ENCODE assay signal across 9 cellular contexts in genomic region chr17:76493505-76494167, GRCh38. TPM values are rescaled to one million over a fixed set of nuclear protein-coding genes. Genes with fewer than 3 reads are reported as not detected.
A peak's percentile ranks its signal among the peaks of the same experiment; 100 is the strongest.
DNase-seq lines count a peak whose midpoint lies in the region; ATAC-seq, FAIRE-seq and TF ChIP-seq lines count a peak whose summit lies in the region.
"Had no signal": no experiment of that assay in that cellular context is flagged by ENCODE, and none has a peak within 500 bp of the region (broad histone marks: within the 10 kb centered on the region; RNA-seq: fewer than 3 reads in every experiment).

No MANE protein-coding gene starts in this region.

- no peak for TF ChIP-seq CTCF in smooth muscle cell (IDR thresholded peaks at IDR 0.05; ENCODE audit: borderline replicate concordance, insufficient read depth, poor library complexity, severe bottlenecking)
- no peak for TF ChIP-seq CTCF in WTC11 (IDR thresholded peaks at IDR 0.05)

- CTCF ChIA-PET in WTC11 (lab: Charles Lee) = interaction anchor here (0.5 to 2.9 kb wide), 17 partner anchors 10 to 589 kb away, joined by 3 to 16 read pairs (median 5); partner anchors contain the start of genes AANAT, MRPL38 and UBE2O

- no peaks in the 10 kb centered on the region for H3K9me3 Mint-ChIP-seq in effector memory CD8-positive, alpha-beta T cell
- H3K9me3 Mint-ChIP-seq in WTC11 = no peaks in the 10 kb centered on the region

- H3K27ac Mint-ChIP-seq in effector memory CD8-positive, alpha-beta T cell = peak overlapping the region; percentile 95 to 98
- H3K27ac Mint-ChIP-seq in WTC11 = no peak overlapping the region

- peak overlapping the region; percentile 38 for H3K27ac ChIP-seq in smooth muscle cell (ENCODE audit: low read depth)

- H4K20me1 ChIP-seq in smooth muscle cell (ENCODE audit: low read depth) = peaks cover 31% of the 10 kb centered on the region

- peak overlapping the region; percentile 88 to 94 for H3K4me3 Mint-ChIP-seq in effector memory CD8-positive, alpha-beta T cell
- no peak overlapping the region for H3K4me3 Mint-ChIP-seq in WTC11

- H3K9ac ChIP-seq in NT2/D1 (ENCODE audit: insufficient read length, low read depth) (peak overlapping the region; percentile 16), smooth muscle cell (ENCODE audit: low read depth) (peak overlapping the region; percentile 21)

- H3K4me1 ChIP-seq in NT2/D1 (ENCODE audit: insufficient read depth, insufficient read length) = peaks cover 29% of the 10 kb centered on the region
- peaks cover 9% of the 10 kb centered on the region for H3K4me1 ChIP-seq in smooth muscle cell (ENCODE audit: low read depth)

- no peak for TF ChIP-seq POLR2A in GM12891 (IDR thresholded peaks at IDR 0.05; ENCODE audit: low read depth, low read length)

- no peaks in the 10 kb centered on the region for H3F3A ChIP-seq in smooth muscle cell (ENCODE audit: low read depth)

- H3K36me3 ChIP-seq in NT2/D1 (ENCODE audit: insufficient read depth, insufficient read length, low read length) (peaks cover 33% of the 10 kb centered on the region), smooth muscle cell (ENCODE audit: low read depth) (no peaks in the 10 kb centered on the region)

- peaks cover 18% of the 10 kb centered on the region for H3K36me3 Mint-ChIP-seq in effector memory CD8-positive, alpha-beta T cell (ENCODE audit: insufficient read depth)
- no peaks in the 10 kb centered on the region for H3K36me3 Mint-ChIP-seq in WTC11

- FAIRE-seq in GM12891 (lab: Jason Lieb, UNC) = no peak

- no peaks in the 10 kb centered on the region for H3K27me3 Mint-ChIP-seq in effector memory CD8-positive, alpha-beta T cell
- H3K27me3 Mint-ChIP-seq in WTC11 (ENCODE audit: low read depth) = no peaks in the 10 kb centered on the region

- peaks cover 64 to 75% of the 10 kb centered on the region in 2 donors for H3K4me1 Mint-ChIP-seq in effector memory CD8-positive, alpha-beta T cell (ENCODE audit: low read depth in 2 of 2)
- peaks cover 31% of the 10 kb centered on the region for H3K4me1 Mint-ChIP-seq in WTC11

- 86% methylated on average over 18 of the region's 21 CpGs for WGBS in smooth muscle cell (ENCODE audit: low lambda C conversion rate)

- no peaks in the 10 kb centered on the region for H3K79me2 ChIP-seq in smooth muscle cell (ENCODE audit: low read depth)

- POLR2A ChIA-PET in WTC11 (lab: Charles Lee) = no interaction called here

- DNase-seq in NT2/D1 (ENCODE audit: low read depth, low spot score) (no peak), smooth muscle cell (lab: John Stamatoyannopoulos, UW; ENCODE audit: unreplicated experiment) (no peak), GM12891 (ENCODE audit: insufficient read length, low spot score) (no peak), WTC11 (ENCODE audit: low spot score) (no peak), DMS53 treated with DMSO at 0.1 percent for 48 hours (lab: John Stamatoyannopoulos, UW; ENCODE audit: unreplicated experiment) (no peak)
- DNase-seq in effector memory CD8-positive, alpha-beta T cell = peak; percentile 54 to 57 (median 54)
- no peak for DNase-seq in effector CD4-positive, alpha-beta T cell
- DNase-seq: glutamatergic neuron had no signal

- H2AFZ ChIP-seq in smooth muscle cell (ENCODE audit: low read depth) = no peak overlapping the region

- H3K4me3 ChIP-seq in NT2/D1 (ENCODE audit: insufficient read length, low read depth) (no peak overlapping the region), smooth muscle cell (no peak overlapping the region)

- H3K27me3 ChIP-seq in NT2/D1 (ENCODE audit: insufficient read depth, insufficient read length) (no peaks in the 10 kb centered on the region), smooth muscle cell (ENCODE audit: low read depth) (no peaks in the 10 kb centered on the region)

- ATAC-seq in GM19455 (IDR thresholded peaks at IDR 0.05; ENCODE audit: unreplicated experiment) = peak; percentile 5
- peak; percentile 69 for ATAC-seq in effector memory CD8-positive, alpha-beta T cell (replicated peaks)
- no peak for ATAC-seq in WTC11

- H3K4me2 ChIP-seq in smooth muscle cell = peak overlapping the region; percentile 61

- no peaks in the 10 kb centered on the region for H3K9me3 ChIP-seq in NT2/D1 (ENCODE audit: insufficient read depth, low read length)
- no peaks in the 10 kb centered on the region for H3K9me3 ChIP-seq in smooth muscle cell (replicated peaks; ENCODE audit: low read depth)

TF ChIP-seq in GM12891, 5 proteins besides CTCF, POLR2A, EP300 and RAD21:
- TF ChIP-seq PAX5 (IDR thresholded peaks at IDR 0.05; ENCODE audit: insufficient read depth, low read length, severe bottlenecking) (no peak), POU2F2 (IDR thresholded peaks at IDR 0.05; ENCODE audit: low read depth, low read length) (no peak), SPI1 (IDR thresholded peaks at IDR 0.05; ENCODE audit: low read depth, low read length) (no peak), TAF1 (IDR thresholded peaks at IDR 0.05; ENCODE audit: low read depth, low read length) (no peak), POLR2AphosphoS5 (IDR thresholded peaks at IDR 0.05; ENCODE audit: low read depth, low read length) (no peak)

TF ChIP-seq in WTC11, 78 proteins besides CTCF, POLR2A, EP300 and RAD21 (continues in another document):
- TF ChIP-seq PRDM15 (CRISPR knock-in tag; IDR thresholded peaks at IDR 0.05) (no peak), JAZF1 (CRISPR knock-in tag; IDR thresholded peaks at IDR 0.05) (no peak), ZNF532 (CRISPR knock-in tag; IDR thresholded peaks at IDR 0.05; ENCODE audit: borderline replicate concordance) (no peak)

RNA-seq across cellular contexts. Expression of gene RHBDF2, which starts 7.6 kb away (rescaled TPM):
- total RNA-seq in smooth muscle cell (4.9 and 12.2 TPM in 2 replicates), WTC11 (2021) (28.6 to 33.0 TPM (median 31.5 TPM) in 3 replicates)
- 20.5 and 25.4 TPM in 2 replicates for polyA plus RNA-seq in smooth muscle cell
- polyA plus RNA-seq in GM12891 (2012; ENCODE audit: low read depth, missing spikeins) = 11.8 TPM

RNA-seq across cellular contexts. Expression of gene AANAT, which starts 26.2 kb away (rescaled TPM):
- total RNA-seq in smooth muscle cell (not detected in 2 replicates), WTC11 (2021) (0.17 to 0.57 TPM in 2 of 3 replicates, not detected in the other)
- 0.15 TPM in 1 of 2 replicates, not detected in the other for polyA plus RNA-seq in smooth muscle cell
- 0.13 TPM for polyA plus RNA-seq in GM12891 (2012; ENCODE audit: low read depth, missing spikeins)

RNA-seq across cellular contexts. Expression of gene UBE2O, which starts 40.7 kb away (rescaled TPM):
- total RNA-seq in smooth muscle cell (7.6 and 10.1 TPM in 2 replicates), WTC11 (2021) (57.1 to 68.9 TPM (median 59.6 TPM) in 3 replicates)
- 12.1 and 15.2 TPM in 2 replicates for polyA plus RNA-seq in smooth muscle cell
- polyA plus RNA-seq in GM12891 (2012; ENCODE audit: low read depth, missing spikeins) = 14.6 TPM

RNA-seq across cellular contexts. Expression of gene CYGB, which starts 43.9 kb away (rescaled TPM):
- total RNA-seq in smooth muscle cell = 4.9 and 13.9 TPM in 2 replicates
- 20.5 and 22.2 TPM in 2 replicates for polyA plus RNA-seq in smooth muscle cell
- not detected for polyA plus RNA-seq in GM12891 (2012; ENCODE audit: low read depth, missing spikeins)
- 3.6 to 5.3 TPM (median 5.1 TPM) in 3 replicates for total RNA-seq in WTC11 (2021)

RNA-seq across cellular contexts. Expression of gene PRCD, which starts 46.2 kb away (rescaled TPM):
- total RNA-seq in smooth muscle cell (0.31 and 1.4 TPM in 2 replicates), WTC11 (2021) (2.7 to 4.5 TPM (median 4.0 TPM) in 3 replicates)
- polyA plus RNA-seq in smooth muscle cell = 5.0 and 5.8 TPM in 2 replicates
- polyA plus RNA-seq in GM12891 (2012; ENCODE audit: low read depth, missing spikeins) = 0.23 TPM

Comparison
In these comparisons a context has a peak if more than half of its experiments do, and no peak if none do; other contexts are left out.
1. DNase-seq: peak in effector memory CD8-positive, alpha-beta T cell (3 of 3); none in NT2/D1 (single experiment), smooth muscle cell (single experiment), GM12891 (single experiment), WTC11 (single experiment), effector CD4-positive, alpha-beta T cell (single experiment) and DMS53 treated with DMSO at 0.1 percent for 48 hours (single experiment).